Comparison of ENCODE assay signal across 8 cellular contexts in genomic region chr4:124713213-124713592, GRCh38. TPM values are rescaled to one million over a fixed set of nuclear protein-coding genes. Genes with fewer than 3 reads are reported as not detected.
DNase-seq lines count a peak whose midpoint lies in the region; ATAC-seq and TF ChIP-seq lines count a peak whose summit lies in the region.

No MANE protein-coding gene starts in this region.

- no peaks in the 10 kb centered on the region for H3K9me3 Mint-ChIP-seq in CD4-positive, alpha-beta memory T cell
- no peaks in the 10 kb centered on the region for H3K9me3 Mint-ChIP-seq in activated naive CD8-positive, alpha-beta T cell (ENCODE audit: low read depth)

- DNase-seq in CD4-positive, alpha-beta memory T cell = peak in 1 of 5 donors; percentile 2
- DNase-seq in NCI-H526 treated with DMSO at 0.1 percent for 48 hours (lab: John Stamatoyannopoulos, UW) = peak; percentile 44
- DNase-seq in Right ventricle myocardium superior = peak; percentile 78
- DNase-seq in effector CD4-positive, alpha-beta T cell = no peak

- peak overlapping the region in 6 of 7 donors; percentile 20 to 75 (median 52) for H3K27ac Mint-ChIP-seq in CD4-positive, alpha-beta memory T cell
- peak overlapping the region; percentile 58 for H3K27ac Mint-ChIP-seq in activated naive CD8-positive, alpha-beta T cell

- CTCF ChIA-PET in CD4-positive, alpha-beta memory T cell (lab: Charles Lee; ENCODE audit: partially characterized antibody) = no interaction called here

- H3K27ac ChIP-seq in CD4-positive, alpha-beta memory T cell (ENCODE audit: low read depth, low read length) = peak overlapping the region; percentile 15
- peak overlapping the region; percentile 75 for H3K27ac ChIP-seq in neutrophil

- H3K36me3 Mint-ChIP-seq in CD4-positive, alpha-beta memory T cell = no peaks in the 10 kb centered on the region
- H3K36me3 Mint-ChIP-seq in activated naive CD8-positive, alpha-beta T cell = no peaks in the 10 kb centered on the region

- H3K27me3 Mint-ChIP-seq in CD4-positive, alpha-beta memory T cell = peaks cover 2 to 10% of the 10 kb centered on the region in 2 donors
- H3K27me3 Mint-ChIP-seq in activated naive CD8-positive, alpha-beta T cell = no peaks in the 10 kb centered on the region

- POLR2A ChIA-PET in CD4-positive, alpha-beta memory T cell (lab: Charles Lee; ENCODE audit: partially characterized antibody) = no interaction called here

- H3K4me3 ChIP-seq in CD4-positive, alpha-beta memory T cell (ENCODE audit: low read length in 2 of 2) = peak overlapping the region in 1 of 2 donors; percentile 23
- peak overlapping the region; percentile 76 to 87 for H3K4me3 ChIP-seq in neutrophil (ENCODE audit: low read depth in 1 of 2, low read length in 1 of 2)

- H3K4me1 Mint-ChIP-seq in CD4-positive, alpha-beta memory T cell = peaks cover 4 to 7% (median 4%) of the 10 kb centered on the region in 4 donors
- H3K4me1 Mint-ChIP-seq in activated naive CD8-positive, alpha-beta T cell (ENCODE audit: low read depth) = peaks cover 4% of the 10 kb centered on the region

- peaks cover 14% of the 10 kb centered on the region for H3K4me1 ChIP-seq in CD4-positive, alpha-beta memory T cell (ENCODE audit: insufficient read depth, low read length)
- peaks cover 27 to 30% of the 10 kb centered on the region in 2 experiments for H3K4me1 ChIP-seq in neutrophil (ENCODE audit: control insufficient read depth in 1 of 2, insufficient read depth in 1 of 2, low read depth in 1 of 2, low read length in 1 of 2)

- ATAC-seq in GM18873 (IDR thresholded peaks at IDR 0.05; ENCODE audit: low FRiP score, unreplicated experiment) = peak; percentile 34
- ATAC-seq in HG03159 (IDR thresholded peaks at IDR 0.05; ENCODE audit: unreplicated experiment) = peak; percentile 39
- peak; percentile 67 for ATAC-seq in Right ventricle myocardium superior (ENCODE audit: poor library complexity)

- H3K36me3 ChIP-seq in CD4-positive, alpha-beta memory T cell (ENCODE audit: insufficient read depth, low read length) = no peaks in the 10 kb centered on the region
- no peaks in the 10 kb centered on the region for H3K36me3 ChIP-seq in neutrophil

- TF ChIP-seq CTCF in neutrophil (IDR thresholded peaks at IDR 0.05) = no peak

- intact Hi-C loops in CD4-positive, alpha-beta memory T cell (cut with micrococcal nuclease) = no loop called here
- intact Hi-C loops in Right ventricle myocardium superior (cut with DNase I) = no loop called here

- H3K9me3 ChIP-seq in CD4-positive, alpha-beta memory T cell (ENCODE audit: control insufficient read depth in 1 of 2, low read length in 2 of 2) = no peaks in the 10 kb centered on the region
- H3K9me3 ChIP-seq in neutrophil = no peaks in the 10 kb centered on the region

- peaks cover 4% of the 10 kb centered on the region for H3K27me3 ChIP-seq in CD4-positive, alpha-beta memory T cell (ENCODE audit: insufficient read depth, low read length)
- no peaks in the 10 kb centered on the region for H3K27me3 ChIP-seq in neutrophil

- peak overlapping the region; percentile 79 to 89 (median 82) for H3K4me3 Mint-ChIP-seq in CD4-positive, alpha-beta memory T cell
- H3K4me3 Mint-ChIP-seq in activated naive CD8-positive, alpha-beta T cell = peak overlapping the region; percentile 85

RNA-seq across cellular contexts. Expression of gene ANKRD50, which starts 0.7 kb away (rescaled TPM):
- under 1 TPM; 0.12 to 0.19 TPM for total RNA-seq in CD4-positive, alpha-beta memory T cell
- under 1 TPM in 1 of 2 donors, not detected in 1; 0.11 TPM for polyA plus RNA-seq in CD4-positive, alpha-beta memory T cell
- 5.3 TPM for total RNA-seq in Right ventricle myocardium superior
